In the genomic region with DNA sequence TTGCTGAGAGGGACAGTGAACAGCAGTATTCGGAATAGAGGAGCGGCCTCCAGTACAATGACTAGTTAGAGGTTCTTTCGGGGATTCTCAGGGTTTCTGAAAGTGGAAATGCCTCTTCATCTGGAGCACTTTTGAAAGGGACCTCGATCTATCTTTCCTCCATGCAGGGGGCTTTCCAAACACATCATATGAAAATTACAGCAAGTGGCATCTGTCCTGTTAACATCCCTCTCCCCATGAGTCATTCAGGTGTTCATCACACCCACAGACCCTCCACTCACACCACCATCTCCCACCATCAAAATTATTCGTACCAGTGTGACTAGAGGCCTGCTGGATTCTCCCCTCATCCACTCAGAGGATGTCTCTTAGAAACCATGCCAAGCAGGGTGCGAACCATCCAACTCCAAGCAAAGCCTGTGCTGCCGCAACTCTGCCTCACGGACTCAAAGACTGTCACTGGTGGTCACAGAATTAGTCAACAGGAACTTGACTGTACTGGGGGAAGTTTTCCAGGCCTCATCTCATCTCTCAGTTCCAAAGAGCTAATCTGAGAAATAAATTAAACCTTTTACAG, we compare ENCODE assay signal across 8 cellular contexts.
DNase-seq lines count a peak whose midpoint lies in the region; ATAC-seq, FAIRE-seq and TF ChIP-seq lines count a peak whose summit lies in the region.

No MANE protein-coding gene starts in this region.

- TF ChIP-seq CTCF in tibial artery (IDR thresholded peaks at IDR 0.05): no peak

- H3K27me3 ChIP-seq in tibial artery: no peaks in the 10 kb centered on the region
- no peaks in the 10 kb centered on the region for H3K27me3 ChIP-seq in effector memory CD4-positive, alpha-beta T cell (replicated peaks; ENCODE audit: control insufficient read depth, insufficient read depth, low read length, poor library complexity, severe bottlenecking)

- FAIRE-seq in urothelium cell line (lab: Jason Lieb, UNC): no peak

- H3K9me3 ChIP-seq in tibial artery: no peaks in the 10 kb centered on the region
- no peaks in the 10 kb centered on the region for H3K9me3 ChIP-seq in effector memory CD4-positive, alpha-beta T cell (ENCODE audit: control insufficient read depth, low read length)

- ATAC-seq in GM18867 (IDR thresholded peaks at IDR 0.05; ENCODE audit: unreplicated experiment): peak; percentile 90
- peak; percentile 87 for ATAC-seq in HG02678 (IDR thresholded peaks at IDR 0.05; ENCODE audit: unreplicated experiment)

- intact Hi-C loops in tibial artery (cut with DNase I; ENCODE audit: low total_unique reads): no loop called here

- H3K36me3 ChIP-seq in tibial artery: no peaks in the 10 kb centered on the region
- H3K36me3 ChIP-seq in effector memory CD4-positive, alpha-beta T cell (ENCODE audit: control insufficient read depth, insufficient read depth, low read length): no peaks in the 10 kb centered on the region

- H3K4me1 ChIP-seq in tibial artery: no peaks in the 10 kb centered on the region
- H3K4me1 ChIP-seq in effector memory CD4-positive, alpha-beta T cell (ENCODE audit: control insufficient read depth, insufficient read depth, low read length, poor library complexity, severe bottlenecking): no peaks in the 10 kb centered on the region

- no peak overlapping the region for H3K4me3 ChIP-seq in tibial artery
- H3K4me3 ChIP-seq in effector memory CD4-positive, alpha-beta T cell (ENCODE audit: insufficient read depth, low read depth, low read length, poor library complexity, severe bottlenecking): no peak overlapping the region

- H3K27ac ChIP-seq in tibial artery: no peak overlapping the region
- H3K27ac ChIP-seq in effector memory CD4-positive, alpha-beta T cell (ENCODE audit: insufficient read depth, low read length, poor library complexity, severe bottlenecking): no peak overlapping the region

- DNase-seq in activated CD4-positive, CD25-positive, alpha-beta regulatory T cell treated with anti-CD3 and anti-CD28 coated beads, Interleukin-2, amount 50 U/mL, for 16 hours (ENCODE audit: low read depth, low spot score): peak; percentile 11
- peak; percentile 90 for DNase-seq in stimulated activated CD4-positive, alpha-beta T cell treated with anti-CD3 and anti-CD28 coated beads, Interleukin-1b, Interleukin-23, amount 100 ng/mL, for 48 hours
- no peak for DNase-seq in tibial artery
- no peak for DNase-seq in effector memory CD4-positive, alpha-beta T cell
- DNase-seq in urothelium cell line (ENCODE audit: low spot score): no peak
- DNase-seq in RKO (ENCODE audit: low spot score): no peak

Comparison
In these comparisons a context has a peak if more than half of its experiments do, and no peak if none do; other contexts are left out.
1. DNase-seq: peak in activated CD4-positive, CD25-positive, alpha-beta regulatory T cell treated with anti-CD3 and anti-CD28 coated beads, Interleukin-2, amount 50 U/mL, for 16 hours (single experiment) and stimulated activated CD4-positive, alpha-beta T cell treated with anti-CD3 and anti-CD28 coated beads, Interleukin-1b, Interleukin-23, amount 100 ng/mL, for 48 hours (single experiment); none in tibial artery (0 of 2), effector memory CD4-positive, alpha-beta T cell (0 of 3), urothelium cell line (single experiment) and RKO (single experiment).